Comparison of ENCODE assay signal across 8 cellular contexts in genomic region chr15:99566157-99566900, GRCh38. TPM values are rescaled to one million over a fixed set of nuclear protein-coding genes. Genes with fewer than 3 reads are reported as not detected.
DNase-seq lines count a peak whose midpoint lies in the region; ATAC-seq and TF ChIP-seq lines count a peak whose summit lies in the region.

No MANE protein-coding gene starts in this region.

- DNase-seq in activated effector memory CD4-positive, alpha-beta T cell treated with anti-CD3 and anti-CD28 coated beads, Interleukin-2, amount 50 U/mL, for 16 hours, result peak; percentile 66
- no peak for DNase-seq in activated effector memory CD4-positive, alpha-beta T cell treated with Interleukin-2 at 50 U/mL for 16 hours
- no peak for DNase-seq in Panc1 (ENCODE audit: low read depth, low spot score)
- peak; percentile 23 for DNase-seq in MCF 10A (ENCODE audit: unreplicated experiment)
- peak; percentile 11 for DNase-seq in iris pigment epithelial cell (ENCODE audit: low read depth)
- peak; percentile 13 for DNase-seq in stimulated activated CD4-positive, alpha-beta T cell treated with anti-CD3 and anti-CD28 coated beads, Interleukin-1b, Interleukin-23, amount 100 ng/mL, for 48 hours
- no peak for DNase-seq in occipital lobe (lab: John Stamatoyannopoulos, UW)
- DNase-seq in mesenteric fat pad (ENCODE audit: low spot score), result no peak

- H3K4me3 ChIP-seq in Panc1 (ENCODE audit: low read depth in 2 of 2, low read length in 2 of 2), result peak overlapping the region; percentile 69 to 96

- BruUV-seq in Panc1 (replicated peaks; lab: Mats Ljungman, UMichigan) (no TSS peak), MCF 10A (replicated peaks; lab: Mats Ljungman, UMichigan) (no TSS peak)

- TF ChIP-seq CTCF in Panc1 (IDR thresholded peaks at IDR 0.05), result no peak
- no peak for TF ChIP-seq CTCF in MCF 10A (IDR thresholded peaks at IDR 0.05; ENCODE audit: unreplicated experiment)

- no peaks in the 10 kb centered on the region for H3K9me3 ChIP-seq in Panc1 (ENCODE audit: control insufficient read depth, insufficient read depth, low read depth, low read length)

- H3K27ac ChIP-seq in Panc1 (ENCODE audit: low read length), result peak overlapping the region; percentile 97

- H3K27ac Mint-ChIP-seq in MCF 10A (ENCODE audit: low read depth, unreplicated experiment), result peak overlapping the region; percentile 89

- in situ Hi-C loops in Panc1 (cut with HindIII; ENCODE audit: low pct_unique_long_range_greater_than_20kb, low sequenced_read_pairs), result no loop called here

- peaks cover 10% of the 10 kb centered on the region for H3K4me1 Mint-ChIP-seq in MCF 10A (ENCODE audit: insufficient read depth, unreplicated experiment)

- H3K4me1 ChIP-seq in Panc1 (ENCODE audit: control insufficient read depth, insufficient read depth, low read length), result peaks cover 13% of the 10 kb centered on the region

- CTCF ChIA-PET in Panc1 (lab: Charles Lee), result interaction anchor here (1.3 kb wide), 1 partner anchor 138 kb away, joined by 4 read pairs; no protein-coding TSS in a partner anchor
- CTCF ChIA-PET in MCF 10A (lab: Yijun Ruan, JAX), result interaction anchor here (0.6 to 3.6 kb wide), 7 partner anchors 9 to 294 kb away, joined by 3 to 19 read pairs (median 3); no protein-coding TSS in a partner anchor

- no peaks in the 10 kb centered on the region for H3K27me3 Mint-ChIP-seq in MCF 10A (ENCODE audit: insufficient read depth, unreplicated experiment)

- H3K36me3 Mint-ChIP-seq in MCF 10A (ENCODE audit: insufficient read depth, unreplicated experiment), result no peaks in the 10 kb centered on the region

- intact Hi-C loops in Panc1 (cut with micrococcal nuclease; ENCODE audit: unreplicated experiment), result loop anchor here (5.0 to 10.0 kb wide), 2 partner anchors 136 to 162 kb away; no protein-coding TSS in a partner anchor
- intact Hi-C loops in MCF 10A (cut with micrococcal nuclease), result loop anchor here (5.0 kb wide), 4 partner anchors 36 to 279 kb away; no protein-coding TSS in a partner anchor

- no peaks in the 10 kb centered on the region for H3K36me3 ChIP-seq in Panc1 (ENCODE audit: control insufficient read depth, insufficient read depth, low read length)

- no peaks in the 10 kb centered on the region for H3K9me3 Mint-ChIP-seq in MCF 10A (ENCODE audit: unreplicated experiment)

- peak overlapping the region; percentile 98 for H3K4me3 Mint-ChIP-seq in MCF 10A (ENCODE audit: unreplicated experiment)

- no peaks in the 10 kb centered on the region for H3K27me3 ChIP-seq in Panc1 (ENCODE audit: control insufficient read depth, insufficient read depth, low read length)

- POLR2A ChIA-PET in Panc1 (lab: Charles Lee) (no interaction called here), MCF 10A (lab: Yijun Ruan, JAX) (interaction anchor here (0.6 to 5.9 kb wide), 25 partner anchors 10 to 316 kb away, joined by 3 to 56 read pairs (median 7); partner anchors contain the start of genes LRRC28 and LYSMD4)

- peak; percentile 33; the same call in 1 of the 2 replicates for ATAC-seq in Panc1

RNA-seq across cellular contexts. Expression of gene MEF2A, which starts 0.5 kb away (rescaled TPM):
- total RNA-seq in Panc1 (2021; ENCODE audit: unreplicated experiment) (31.1 TPM), MCF 10A (2022) (52.9 and 55.2 TPM in 2 replicates), occipital lobe (46.5 TPM), mesenteric fat pad (68.0 TPM)
- polyA plus RNA-seq in Panc1 (2012; ENCODE audit: insufficient read length), result 17.3 TPM

Comparison
In these comparisons a context has a peak if more than half of its experiments do, and no peak if none do; other contexts are left out.
1. DNase-seq: peak in activated effector memory CD4-positive, alpha-beta T cell treated with anti-CD3 and anti-CD28 coated beads, Interleukin-2, amount 50 U/mL, for 16 hours (single experiment), MCF 10A (single experiment), iris pigment epithelial cell (single experiment) and stimulated activated CD4-positive, alpha-beta T cell treated with anti-CD3 and anti-CD28 coated beads, Interleukin-1b, Interleukin-23, amount 100 ng/mL, for 48 hours (single experiment); none in activated effector memory CD4-positive, alpha-beta T cell treated with Interleukin-2 at 50 U/mL for 16 hours (single experiment), Panc1 (single experiment), occipital lobe (single experiment) and mesenteric fat pad (single experiment).